1 cellular context compared by ENCODE assay signal in genomic region chr20:57991211-57991841, GRCh38.
TF ChIP-seq lines count a peak whose summit lies in the region.

No MANE protein-coding gene starts in this region.

TF ChIP-seq in HEK293, 187 proteins besides CTCF, POLR2A, EP300 and RAD21 (continued from another document):
- TF ChIP-seq HOXC10 (CRISPR knock-in tag; IDR thresholded peaks at IDR 0.05), result no peak
- TF ChIP-seq YY1 (tag by site-specific recombination; IDR thresholded peaks at IDR 0.05), result no peak
- TF ChIP-seq KLF10 (tag by site-specific recombination; IDR thresholded peaks at IDR 0.05), result no peak
- peak; percentile 23; the same call in 1 of the 2 replicates for TF ChIP-seq SP7 (tag by site-specific recombination; IDR thresholded peaks at IDR 0.05)
- TF ChIP-seq KLF16 (tag by site-specific recombination; IDR thresholded peaks at IDR 0.05), result no peak
- peak; percentile 65 for TF ChIP-seq GLIS1 (tag by site-specific recombination; IDR thresholded peaks at IDR 0.05)
- TF ChIP-seq ZNF354C (tag by site-specific recombination; IDR thresholded peaks at IDR 0.05; ENCODE audit: borderline replicate concordance, low read depth), result no peak
- TF ChIP-seq ZNF174 (tag by site-specific recombination; IDR thresholded peaks at IDR 0.05), result no peak
- no peak for TF ChIP-seq ZNF214 (tag by site-specific recombination; IDR thresholded peaks at IDR 0.05; ENCODE audit: borderline replicate concordance)
- peak; percentile 56; the same call in 1 of the 2 replicates for TF ChIP-seq ZNF362 (tag by site-specific recombination; IDR thresholded peaks at IDR 0.05)
- no peak for TF ChIP-seq ZNF776 (tag by site-specific recombination; IDR thresholded peaks at IDR 0.05; ENCODE audit: borderline replicate concordance)
- TF ChIP-seq ZSCAN5A (tag by site-specific recombination; IDR thresholded peaks at IDR 0.05), result 0 out of 2 replicates have a peak, but pooled peaks have one; percentile 53
- TF ChIP-seq ZNF121 (tag by site-specific recombination; IDR thresholded peaks at IDR 0.05), result no peak
- peak; percentile 67 for TF ChIP-seq ZNF629 (tag by site-specific recombination; IDR thresholded peaks at IDR 0.05)
- TF ChIP-seq ZNF292 (tag by site-specific recombination; IDR thresholded peaks at IDR 0.05; ENCODE audit: borderline replicate concordance, low read depth), result no peak
- no peak for TF ChIP-seq ZBTB1 (tag by site-specific recombination; IDR thresholded peaks at IDR 0.05)
- TF ChIP-seq KLF1 (tag by site-specific recombination; IDR thresholded peaks at IDR 0.05), result peak; percentile 60
- no peak for TF ChIP-seq ZNF692 (tag by site-specific recombination; IDR thresholded peaks at IDR 0.05)
- TF ChIP-seq BCL11A (tag by site-specific recombination; IDR thresholded peaks at IDR 0.05; ENCODE audit: low read depth), result no peak
- TF ChIP-seq ZNF175 (tag by site-specific recombination; IDR thresholded peaks at IDR 0.05), result no peak
- TF ChIP-seq ZNF148 (tag by site-specific recombination; IDR thresholded peaks at IDR 0.05; ENCODE audit: borderline replicate concordance), result no peak
